In the genomic region with DNA sequence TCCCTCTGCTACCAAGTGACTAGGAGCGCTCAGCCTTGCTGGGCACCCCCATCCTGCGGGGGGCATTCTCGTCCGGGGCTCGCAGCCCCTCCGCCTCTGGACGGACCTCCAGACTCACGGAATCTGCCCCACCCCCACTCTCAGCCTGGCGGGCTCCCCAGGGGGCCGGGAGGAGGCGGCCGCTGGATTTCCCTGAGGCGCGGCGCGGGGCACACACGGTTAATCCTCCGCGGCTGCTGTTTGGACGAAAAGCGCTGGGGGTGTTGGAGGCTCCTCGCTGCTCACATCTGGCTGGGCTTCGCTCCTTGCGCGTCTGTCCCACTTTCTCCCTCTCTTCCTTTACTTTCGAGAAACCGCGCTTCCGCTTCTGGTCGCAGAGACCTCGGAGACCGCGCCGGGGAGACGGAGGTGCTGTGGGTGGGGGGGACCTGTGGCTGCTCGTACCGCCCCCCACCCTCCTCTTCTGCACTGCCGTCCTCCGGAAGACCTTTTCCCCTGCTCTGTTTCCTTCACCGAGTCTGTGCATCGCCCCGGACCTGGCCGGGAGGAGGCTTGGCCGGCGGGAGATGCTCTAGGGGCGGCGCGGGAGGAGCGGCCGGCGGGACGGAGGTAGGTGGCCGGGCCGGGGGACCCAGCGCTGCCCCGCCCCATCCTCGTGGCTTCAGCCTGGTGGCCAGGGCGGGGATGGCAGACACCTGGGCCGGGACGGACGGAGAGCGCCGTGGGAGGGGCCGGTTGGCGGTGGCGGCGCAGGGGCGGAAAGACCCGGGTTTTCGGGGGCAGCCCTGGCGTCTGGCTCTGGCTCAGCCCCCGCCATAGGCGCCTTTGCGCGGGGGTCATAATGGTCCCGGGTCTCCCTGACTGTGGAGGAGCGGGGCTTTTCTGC, we compare ENCODE assay signal across 8 cellular contexts. TPM values are rescaled to one million over a fixed set of nuclear protein-coding genes. Genes with fewer than 3 reads are reported as not detected.
DNase-seq lines count a peak whose midpoint lies in the region; FAIRE-seq and TF ChIP-seq lines count a peak whose summit lies in the region.

A gene with protein sequence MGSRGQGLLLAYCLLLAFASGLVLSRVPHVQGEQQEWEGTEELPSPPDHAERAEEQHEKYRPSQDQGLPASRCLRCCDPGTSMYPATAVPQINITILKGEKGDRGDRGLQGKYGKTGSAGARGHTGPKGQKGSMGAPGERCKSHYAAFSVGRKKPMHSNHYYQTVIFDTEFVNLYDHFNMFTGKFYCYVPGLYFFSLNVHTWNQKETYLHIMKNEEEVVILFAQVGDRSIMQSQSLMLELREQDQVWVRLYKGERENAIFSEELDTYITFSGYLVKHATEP (plus strand): TSS at position 284 of the 886 bp plus-strand sequence. CDS start 19,800 bp downstream, outside the sequence.

- H3K4me1 ChIP-seq in H1 (replicated peaks in 1 of 4; ENCODE audit: control insufficient read depth in 3 of 4, insufficient read depth in 4 of 4, low read length in 3 of 4) (peaks cover 3 to 7% (median 5%) of the 10 kb centered on the region in 4 experiments; a peak in 4 of 7 replicates), tibial nerve (peaks cover 0 to 89% (median 49%) of the 10 kb centered on the region in 4 donors)

- H3K36me3 ChIP-seq in H1 (ENCODE audit: control insufficient read depth in 2 of 4, insufficient read depth in 4 of 4, low read length in 3 of 4) (no peaks in the 10 kb centered on the region), tibial nerve (no peaks in the 10 kb centered on the region)

- peak within 1 kb of the TSS; percentile 48 for H3K18ac ChIP-seq in H1 (ENCODE audit: extremely low read depth, low read length)

- no peak within 1 kb of the TSS for H4K91ac ChIP-seq in H1 (replicated peaks; ENCODE audit: insufficient read length, low read length)

- DNase-seq in activated T-cell treated with anti-CD3 and anti-CD28 coated beads for 48 hours (ENCODE audit: low read depth) (peak; percentile 25), activated T-cell treated with anti-CD3 and anti-CD28 coated beads for 4 hours (no peak), H1 (ENCODE audit: low read depth in 1 of 2, low spot score in 2 of 2) (peak in 1 of 2 experiments; percentile 77), mesothelial cell of epicardium (ENCODE audit: low spot score in 2 of 2, unreplicated experiment in 2 of 2) (peak in 1 of 2 experiments; percentile 59), tibial nerve (ENCODE audit: low spot score in 2 of 2) (peak in 1 of 2 donors; percentile 18), epidermal melanocyte (ENCODE audit: insufficient read length, low spot score) (no peak), MV-4-11 (lab: John Stamatoyannopoulos, UW) (no peak)

- H3K9me3 ChIP-seq in H1 (ENCODE audit: insufficient read depth in 2 of 2, low read depth in 1 of 2, low read length in 1 of 2) (no peaks in the 10 kb centered on the region), tibial nerve (no peaks in the 10 kb centered on the region)

- no peak within 1 kb of the TSS for H3K56ac ChIP-seq in H1 (replicated peaks; ENCODE audit: insufficient read length, low read depth, low read length)

- POLR2A ChIA-PET in H1 (lab: Charles Lee; ENCODE audit: partially characterized antibody) = no interaction called here

- H3K9me3 Mint-ChIP-seq in mesothelial cell of epicardium = no peaks in the 10 kb centered on the region

- H2BK5ac ChIP-seq in H1 (ENCODE audit: low read depth, low read length) = no peak within 1 kb of the TSS

- no peaks in the 10 kb centered on the region for H3K36me3 Mint-ChIP-seq in mesothelial cell of epicardium

- no peak within 1 kb of the TSS for H4K5ac ChIP-seq in H1 (ENCODE audit: insufficient read length, low read depth, low read length)

- peak; percentile 72 for TF ChIP-seq CTCF in VCaP (conservative IDR thresholded peaks at IDR 0.05)
- TF ChIP-seq CTCF in H1 (IDR thresholded peaks at IDR 0.05; ENCODE audit: control extremely low read depth in 1 of 3, insufficient read depth in 1 of 3, low read depth in 1 of 3, low read length in 3 of 3) = peak; percentile 42 to 49 (median 48)
- peak; percentile 76 for TF ChIP-seq CTCF in mesothelial cell of epicardium (IDR thresholded peaks at IDR 0.05; ENCODE audit: unreplicated experiment)
- peak in 4 of 5 experiments; percentile 31 to 66 (median 47) for TF ChIP-seq CTCF in tibial nerve (IDR thresholded peaks at IDR 0.05)

- H3K79me2 ChIP-seq in H1 (ENCODE audit: control insufficient read depth in 1 of 2, insufficient read depth in 2 of 2, low read length in 2 of 2) = no peaks in the 10 kb centered on the region

- H2BK15ac ChIP-seq in H1 (ENCODE audit: low read length) = no peak within 1 kb of the TSS

- H3K4ac ChIP-seq in H1 (replicated peaks; ENCODE audit: insufficient read length, low read depth, low read length) = no peak within 1 kb of the TSS

- H4K20me1 ChIP-seq in H1 (replicated peaks in 1 of 2; ENCODE audit: control insufficient read depth in 1 of 2, insufficient read depth in 2 of 2, low read length in 2 of 2) = peaks cover 0 to 2% of the 10 kb centered on the region in 2 experiments

- H3K9ac ChIP-seq in H1 (replicated peaks in 1 of 4; ENCODE audit: extremely low read depth in 1 of 4, low read depth in 3 of 4, low read length in 3 of 4) = no peak within 1 kb of the TSS; a peak in 1 of 7 replicates

- no peak within 1 kb of the TSS for H2BK12ac ChIP-seq in H1 (ENCODE audit: low read depth, low read length)

- H3K4me2 ChIP-seq in H1 (ENCODE audit: insufficient read depth in 1 of 2, low read depth in 2 of 2, low read length in 2 of 2) = peak within 1 kb of the TSS; percentile 75 to 85

- no peak; a peak in 2 of 4 replicates for TF ChIP-seq RAD21 in H1 (IDR thresholded peaks at IDR 0.05 in 1 of 2, conservative IDR thresholded peaks at IDR 0.05 in 1 of 2; ENCODE audit: low read depth in 2 of 2, low read length in 2 of 2)

- TF ChIP-seq POLR2A in H1 (IDR thresholded peaks at IDR 0.05; ENCODE audit: control extremely low read depth in 1 of 2, low read depth in 2 of 2, low read length in 2 of 2) (no peak), tibial nerve (IDR thresholded peaks at IDR 0.05) (peak in 1 of 2 donors; percentile 17)

- no peak within 1 kb of the TSS for H2BK120ac ChIP-seq in H1 (replicated peaks; ENCODE audit: low read depth, low read length)

- no peak for TF ChIP-seq EP300 in H1 (IDR thresholded peaks at IDR 0.05; ENCODE audit: borderline replicate concordance in 1 of 2, low read depth in 2 of 2, low read length in 2 of 2)
- peak in 1 of 2 donors; percentile 36 for TF ChIP-seq EP300 in tibial nerve (IDR thresholded peaks at IDR 0.05)

- H2AFZ ChIP-seq in H1 (ENCODE audit: low read length) = peak within 1 kb of the TSS; percentile 35; the same call in 1 of the 2 replicates

- WGBS in H1 (ENCODE audit: extremely low coverage in 1 of 2, insufficient coverage in 1 of 2, insufficient read length in 1 of 2, insufficient replicate concordance in 2 of 2, low coverage in 1 of 2, low lambda C conversion rate in 2 of 2, missing lambda C conversion rate in 1 of 2), 2 experiments = 4% methylated on average over 59 of the region's 77 CpGs; no CpG with 5 or more reads in 1 of the 2 experiments
- WGBS in tibial nerve, 2 donors = 1 to 3% methylated on average over 23 to 58 of the region's 77 CpGs

- no peak within 1 kb of the TSS for H2AK5ac ChIP-seq in H1 (ENCODE audit: low read depth, low read length)

- H3K23me2 ChIP-seq in H1 (ENCODE audit: low read depth, low read length) = peaks cover 9% of the 10 kb centered on the region; the same call in 1 of the 2 replicates

- H3K27me3 Mint-ChIP-seq in mesothelial cell of epicardium (ENCODE audit: low read depth) = peaks cover 13% of the 10 kb centered on the region

- peak within 1 kb of the TSS; percentile 77 for H3K27ac Mint-ChIP-seq in mesothelial cell of epicardium

- H3K27ac ChIP-seq in VCaP = peak within 1 kb of the TSS; percentile 93
- H3K27ac ChIP-seq in H1 (ENCODE audit: low read depth, low read length) = no peak within 1 kb of the TSS
- peak within 1 kb of the TSS; percentile 13 to 86 (median 64) for H3K27ac ChIP-seq in tibial nerve

- no peaks in the 10 kb centered on the region for H3K79me1 ChIP-seq in H1 (ENCODE audit: low read depth, low read length)

- H3K4me3 ChIP-seq in H1 (ENCODE audit: extremely low read depth in 1 of 4, insufficient read depth in 2 of 4, low read depth in 3 of 4, low read length in 4 of 4) (peak within 1 kb of the TSS; percentile 57 to 70 (median 62)), tibial nerve (peak within 1 kb of the TSS; percentile 46 to 78 (median 72))

- peaks cover 42% of the 10 kb centered on the region for H3K4me1 Mint-ChIP-seq in mesothelial cell of epicardium

- peak within 1 kb of the TSS; percentile 68 for H4K8ac ChIP-seq in H1 (ENCODE audit: extremely low read depth, insufficient read depth, low read length)

- CTCF ChIA-PET in H1 (lab: Charles Lee; ENCODE audit: partially characterized antibody) = interaction anchor here (8.0 kb wide), 1 partner anchor 21 kb away, joined by 56 read pairs; no protein-coding TSS in a partner anchor

- H3K27me3 ChIP-seq in H1 (replicated peaks in 1 of 4; ENCODE audit: control insufficient read depth in 3 of 4, extremely low read depth in 1 of 4, insufficient read depth in 3 of 4, low read length in 3 of 4) (peaks cover 18 to 82% (median 68%) of the 10 kb centered on the region in 4 experiments), tibial nerve (peaks cover 0 to 5% of the 10 kb centered on the region in 2 donors)

- no peak for FAIRE-seq in H1 (lab: Jason Lieb, UNC)

- no peak within 1 kb of the TSS for H3K23ac ChIP-seq in H1 (ENCODE audit: insufficient read length)

- no peak within 1 kb of the TSS for H2BK20ac ChIP-seq in H1 (ENCODE audit: low read length)

- H3K14ac ChIP-seq in H1 (ENCODE audit: insufficient read length) = no peak within 1 kb of the TSS

- peak within 1 kb of the TSS; percentile 91 for H3K4me3 Mint-ChIP-seq in mesothelial cell of epicardium

TF ChIP-seq in H1, 55 proteins besides CTCF, POLR2A, EP300 and RAD21 (continues in another document):
- no peak for TF ChIP-seq CTBP2 (IDR thresholded peaks at IDR 0.05; ENCODE audit: borderline replicate concordance, insufficient read depth, insufficient read length, low read length)
- TF ChIP-seq SAP30 (IDR thresholded peaks at IDR 0.05; ENCODE audit: insufficient read depth, insufficient replicate concordance, low read length) = no peak
- TF ChIP-seq PHF8 (conservative IDR thresholded peaks at IDR 0.05; ENCODE audit: low read depth, low read length) = 0 out of 2 replicates have a peak, but pooled peaks have one; percentile 34
- no peak for TF ChIP-seq SIRT6 (IDR thresholded peaks at IDR 0.05; ENCODE audit: low read length)

RNA-seq across cellular contexts. Expression of the gene that starts here (rescaled TPM):
- total RNA-seq in H1 (2021; fragmentation: NEBNext Ultra II Directional; extraction: Animal tissue kit (Norgen Biotek cat#: 25700)) = 2.5 and 3.5 TPM in 2 replicates
- polyA plus RNA-seq in H1 (2011; rRNA removed) = 1.5 and 2.1 TPM in 2 replicates
- 1.1 TPM for polyA plus RNA-seq in H1 (2011; cell fraction: cytosol; rRNA removed)
- 1.8 TPM for polyA plus RNA-seq in H1 (2011; cell fraction: nucleus; rRNA removed)
- 1.4 to 2.4 TPM (median 1.9 TPM) in 4 replicates for polyA plus RNA-seq in H1 (2012, experiment 1 of 2)
- 2.1 TPM for polyA plus RNA-seq in H1 (2012, experiment 2 of 2)
- 0.83 TPM for polyA plus RNA-seq in H1 (2013, experiment 1 of 2)
- 0.87 TPM for polyA plus RNA-seq in H1 (2013, experiment 2 of 2)
- polyA minus RNA-seq in H1 (2011; rRNA and poly(A)+ RNA removed) = 0.44 and 0.49 TPM in 2 replicates
- polyA minus RNA-seq in H1 (2011; cell fraction: cytosol; rRNA and poly(A)+ RNA removed) = 0.95 TPM
- polyA minus RNA-seq in H1 (2011; cell fraction: nucleus; rRNA and poly(A)+ RNA removed) = 1.3 TPM
- total RNA-seq in mesothelial cell of epicardium = 21.9 to 22.1 TPM (median 22.1 TPM) in 3 replicates
- total RNA-seq in tibial nerve = 100 to 1,000 TPM in 1 of 4 donors, 10 to 100 TPM in 3; 67.1 to 147 (median 90.0) TPM
